Comparison of ENCODE assay signal across 17 cellular contexts in the genomic region with DNA sequence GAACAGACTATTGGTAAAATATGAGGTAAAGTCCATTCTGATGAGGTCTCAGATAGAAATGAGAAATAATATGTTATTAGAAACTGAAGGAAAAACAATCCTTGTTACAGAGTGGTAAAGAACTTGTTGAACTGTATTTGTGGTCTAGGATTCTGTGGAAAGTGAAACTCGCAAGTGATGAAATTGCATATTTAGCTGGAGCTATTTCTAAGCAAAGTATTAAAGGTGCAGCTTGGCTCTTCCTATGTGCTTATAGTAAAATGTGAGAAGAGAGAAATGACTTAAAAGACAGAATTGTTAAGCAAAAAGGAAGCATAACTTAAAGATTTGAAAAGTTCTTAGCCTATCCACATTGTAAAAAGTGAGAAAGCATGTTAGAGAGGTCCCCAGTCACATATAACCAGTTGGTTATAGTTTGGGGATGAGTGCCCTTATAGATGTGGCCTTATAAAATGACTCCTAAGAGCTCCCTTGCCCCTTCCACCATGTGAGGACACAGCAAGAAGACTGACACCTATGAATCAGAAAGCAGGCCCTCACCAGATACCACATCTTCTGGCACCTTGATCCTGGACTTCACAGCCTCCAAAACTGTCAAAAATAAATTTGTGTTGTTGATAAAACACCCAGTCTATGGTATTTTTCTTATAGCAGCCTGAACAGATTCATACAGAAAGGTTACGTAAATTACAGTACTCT.
"Had no signal": no experiment of that assay in that cellular context is flagged by ENCODE, and none has a peak within 500 bp of the region (broad histone marks: within the 10 kb centered on the region; RNA-seq: fewer than 3 reads in every experiment).

No MANE protein-coding gene starts in this region.

- H3K9me3 Mint-ChIP-seq: naive B cell; stimulated activated naive CD8-positive, alpha-beta T cell treated with anti-CD3 and anti-CD28 coated beads, Interleukin-15, Interleukin-2, amounts not matched to agents 100 ng/mL and 50 ng/mL, for 24 hours had no signal

- H3K27me3 Mint-ChIP-seq: activated naive CD8-positive, alpha-beta T cell; naive B cell; stimulated activated naive CD8-positive, alpha-beta T cell treated with anti-CD3 and anti-CD28 coated beads, Interleukin-15, Interleukin-2, amounts not matched to agents 100 ng/mL and 50 ng/mL, for 24 hours had no signal

- H3K4me3 Mint-ChIP-seq: activated naive CD8-positive, alpha-beta T cell; naive B cell; stimulated activated naive CD8-positive, alpha-beta T cell treated with anti-CD3 and anti-CD28 coated beads, Interleukin-15, Interleukin-2, amounts not matched to agents 100 ng/mL and 50 ng/mL, for 24 hours had no signal

- DNase-seq: activated CD4-positive, CD25-positive, alpha-beta regulatory T cell; activated gamma-delta T cell; activated T-cell treated with anti-CD3 and anti-CD28 coated beads, Interleukin-2, amount 50 U/mL, for 48 hours; dermis blood vessel endothelial cell; effector memory CD4-positive, alpha-beta T cell; esophagus squamous epithelium; left cardiac atrium; mesenchymal stem cell; mucosa of descending colon; naive B cell; right lobe of liver; small intestine; stimulated activated CD4-positive, alpha-beta T cell treated with anti-CD3 and anti-CD28 coated beads, Interleukin-15, amount 100 ng/mL, for 24 hours; stimulated activated CD4-positive, alpha-beta T cell treated with anti-CD3 and anti-CD28 coated beads, Interleukin-2, amount 100 ng/mL, for 48 hours; T-helper 9 cell had no signal

- H3K27ac Mint-ChIP-seq: activated naive CD8-positive, alpha-beta T cell; naive B cell; stimulated activated naive CD8-positive, alpha-beta T cell treated with anti-CD3 and anti-CD28 coated beads, Interleukin-15, Interleukin-2, amounts not matched to agents 100 ng/mL and 50 ng/mL, for 24 hours had no signal

- H3K4me1 Mint-ChIP-seq: naive B cell had no signal

- ATAC-seq: left cardiac atrium, mucosa of descending colon, right lobe of liver had no signal
